21 cellular contexts compared by ENCODE assay signal in the genomic region with DNA sequence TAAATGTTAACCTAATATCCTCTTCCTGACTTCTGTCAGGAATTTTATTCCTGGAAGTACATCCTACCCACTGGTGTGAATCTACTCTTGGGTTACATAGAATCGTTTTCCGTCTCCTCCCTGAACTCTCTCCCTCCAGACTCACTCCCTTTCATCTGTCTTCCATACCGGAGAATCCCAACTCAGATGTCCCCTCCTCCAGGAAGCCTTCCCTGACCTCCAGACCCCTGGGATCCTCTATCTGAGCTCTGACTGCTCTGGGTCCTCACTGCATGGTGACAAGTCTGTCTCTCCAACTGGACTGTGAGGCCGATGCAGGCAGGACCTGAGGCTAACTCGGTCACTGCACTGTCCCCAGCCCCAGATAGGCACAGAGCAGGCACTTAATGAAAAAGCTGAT. TPM values are rescaled to one million over a fixed set of nuclear protein-coding genes. Genes with fewer than 3 reads are reported as not detected.
DNase-seq lines count a peak whose midpoint lies in the region; ATAC-seq, FAIRE-seq and TF ChIP-seq lines count a peak whose summit lies in the region.
"Had no signal": no experiment of that assay in that cellular context is flagged by ENCODE, and none has a peak within 500 bp of the region (broad histone marks: within the 10 kb centered on the region; RNA-seq: fewer than 3 reads in every experiment).

No MANE protein-coding gene starts in this region.

- H3K4me1 ChIP-seq in Caco-2 (no peaks in the 10 kb centered on the region), astrocyte (ENCODE audit: insufficient read depth, low read length) (peaks cover 5% of the 10 kb centered on the region)

- H3K4me3 Mint-ChIP-seq in activated naive CD4-positive, alpha-beta T cell treated with anti-CD3 and anti-CD28 coated beads, Interleukin-2, amount 50 U/mL, for 24 hours = no peak overlapping the region
- no peak overlapping the region for H3K4me3 Mint-ChIP-seq in activated naive CD4-positive, alpha-beta T cell treated with anti-CD3 and anti-CD28 coated beads for 36 hours
- no peak overlapping the region for H3K4me3 Mint-ChIP-seq in Caco-2 (ENCODE audit: unreplicated experiment)
- H3K4me3 Mint-ChIP-seq in astrocyte (ENCODE audit: unreplicated experiment) = no peak overlapping the region
- peak overlapping the region in 4 of 10 donors; percentile 14 to 36 (median 22) for H3K4me3 Mint-ChIP-seq in naive thymus-derived CD8-positive, alpha-beta T cell
- no peak overlapping the region for H3K4me3 Mint-ChIP-seq in stimulated activated naive B cell treated with anti-CD40 and anti-IgM and Interleukin-4, amounts not matched to agents 10 μg/mL and 1 μg/mL and 100 μg/mL, for 72 hours
- H3K4me3 Mint-ChIP-seq: GM23338, HFFc6 had no signal

- H3K4me3 ChIP-seq in Caco-2 (ENCODE audit: low read depth, low read length) (no peak overlapping the region), astrocyte (ENCODE audit: insufficient read depth, low read depth, low read length) (no peak overlapping the region), MG63 (no peak overlapping the region)
- H3K4me3 ChIP-seq: GM23338 had no signal

- no peak for DNase-seq in activated naive CD4-positive, alpha-beta T cell treated with anti-CD3 and anti-CD28 coated beads for 36 hours
- DNase-seq in Caco-2 (no peak), astrocyte (ENCODE audit: low read depth) (no peak), MG63 (no peak)
- no peak for DNase-seq in naive thymus-derived CD8-positive, alpha-beta T cell
- DNase-seq in stimulated activated naive B cell treated with anti-CD40 and anti-IgM and Interleukin-4, amounts not matched to agents 10 μg/mL and 1 μg/mL and 100 μg/mL, for 72 hours = no peak
- DNase-seq in stimulated activated CD4-positive, alpha-beta T cell treated with anti-CD3 and anti-CD28 coated beads, Interleukin-4, amount 100 ng/mL, for 1 hour = no peak
- DNase-seq: 8988T, DMS 273 treated with DMSO at 0.1 percent for 48 hours, GF-D8, HFFc6, NCI-H1092, NCI-H146, NCI-H2081, NCI-H510A had no signal

- no peak overlapping the region for H3K27ac ChIP-seq in astrocyte (ENCODE audit: low read depth, low read length)

- FAIRE-seq in astrocyte (lab: Jason Lieb, UNC) = no peak
- FAIRE-seq: GM12892 had no signal

- H3K9me3 ChIP-seq in Caco-2 (no peaks in the 10 kb centered on the region), astrocyte (ENCODE audit: insufficient read depth, low read depth, low read length) (no peaks in the 10 kb centered on the region), MG63 (no peaks in the 10 kb centered on the region)

- H3K79me2 ChIP-seq in astrocyte (ENCODE audit: insufficient read depth, low read length) = peaks cover 3% of the 10 kb centered on the region

- H3K9me3 Mint-ChIP-seq in activated naive CD4-positive, alpha-beta T cell treated with anti-CD3 and anti-CD28 coated beads, Interleukin-2, amount 50 U/mL, for 24 hours = no peaks in the 10 kb centered on the region
- H3K9me3 Mint-ChIP-seq in activated naive CD4-positive, alpha-beta T cell treated with anti-CD3 and anti-CD28 coated beads for 36 hours = no peaks in the 10 kb centered on the region
- H3K9me3 Mint-ChIP-seq in Caco-2 (ENCODE audit: unreplicated experiment) (no peaks in the 10 kb centered on the region), astrocyte (ENCODE audit: unreplicated experiment) (no peaks in the 10 kb centered on the region)
- H3K9me3 Mint-ChIP-seq in naive thymus-derived CD8-positive, alpha-beta T cell = no peaks in the 10 kb centered on the region
- no peaks in the 10 kb centered on the region for H3K9me3 Mint-ChIP-seq in stimulated activated naive B cell treated with anti-CD40 and anti-IgM and Interleukin-4, amounts not matched to agents 10 μg/mL and 1 μg/mL and 100 μg/mL, for 72 hours
- H3K9me3 Mint-ChIP-seq: CD8-positive, alpha-beta memory T cell; GM23338; HFFc6 had no signal

- TF ChIP-seq CTCF in Caco-2 (IDR thresholded peaks at IDR 0.05; ENCODE audit: insufficient read depth in 1 of 2, low read depth in 1 of 2, low read length in 1 of 2, severe bottlenecking in 1 of 2, unreplicated experiment in 1 of 2) = no peak
- no peak for TF ChIP-seq CTCF in astrocyte (IDR thresholded peaks at IDR 0.05; ENCODE audit: insufficient read depth, low read depth, low read length)

- no TSS peak for BruUV-seq in Caco-2 (replicated peaks; lab: Mats Ljungman, UMichigan)

- POLR2A ChIA-PET in Caco-2 (lab: Charles Lee) = no interaction called here
- POLR2A ChIA-PET in naive thymus-derived CD8-positive, alpha-beta T cell (lab: Charles Lee) = interaction anchor here (0.6 kb wide), 1 partner anchor 21 kb away, joined by 3 read pairs; no protein-coding TSS in a partner anchor

- peak overlapping the region; percentile 72 for H3K27ac Mint-ChIP-seq in activated naive CD4-positive, alpha-beta T cell treated with anti-CD3 and anti-CD28 coated beads, Interleukin-2, amount 50 U/mL, for 24 hours
- H3K27ac Mint-ChIP-seq in activated naive CD4-positive, alpha-beta T cell treated with anti-CD3 and anti-CD28 coated beads for 36 hours = no peak overlapping the region
- peak overlapping the region; percentile 3 for H3K27ac Mint-ChIP-seq in Caco-2 (ENCODE audit: unreplicated experiment)
- H3K27ac Mint-ChIP-seq in astrocyte (ENCODE audit: unreplicated experiment) = peak overlapping the region; percentile 22
- peak overlapping the region in 7 of 10 donors; percentile 57 to 92 (median 73) for H3K27ac Mint-ChIP-seq in naive thymus-derived CD8-positive, alpha-beta T cell
- no peak overlapping the region for H3K27ac Mint-ChIP-seq in stimulated activated naive B cell treated with anti-CD40 and anti-IgM and Interleukin-4, amounts not matched to agents 10 μg/mL and 1 μg/mL and 100 μg/mL, for 72 hours
- H3K27ac Mint-ChIP-seq: GM23338 had no signal

- peaks cover 54% of the 10 kb centered on the region for H3K4me1 Mint-ChIP-seq in activated naive CD4-positive, alpha-beta T cell treated with anti-CD3 and anti-CD28 coated beads, Interleukin-2, amount 50 U/mL, for 24 hours
- H3K4me1 Mint-ChIP-seq in activated naive CD4-positive, alpha-beta T cell treated with anti-CD3 and anti-CD28 coated beads for 36 hours (ENCODE audit: low read depth) = peaks cover 41% of the 10 kb centered on the region
- H3K4me1 Mint-ChIP-seq in Caco-2 (ENCODE audit: low read depth, unreplicated experiment) = peaks cover 14% of the 10 kb centered on the region
- H3K4me1 Mint-ChIP-seq in astrocyte (ENCODE audit: low read depth, unreplicated experiment) = peaks cover 4% of the 10 kb centered on the region
- peaks cover 23 to 66% (median 61%) of the 10 kb centered on the region in 4 donors for H3K4me1 Mint-ChIP-seq in naive thymus-derived CD8-positive, alpha-beta T cell
- H3K4me1 Mint-ChIP-seq in stimulated activated naive B cell treated with anti-CD40 and anti-IgM and Interleukin-4, amounts not matched to agents 10 μg/mL and 1 μg/mL and 100 μg/mL, for 72 hours = peaks cover 25 to 41% of the 10 kb centered on the region in 2 donors

- H3K4me2 ChIP-seq in astrocyte (ENCODE audit: low read length) = no peak overlapping the region
- H3K4me2 ChIP-seq: GM23338 had no signal

- H3K9ac ChIP-seq in astrocyte (ENCODE audit: low read length) = no peak overlapping the region

- H3K36me3 Mint-ChIP-seq in activated naive CD4-positive, alpha-beta T cell treated with anti-CD3 and anti-CD28 coated beads, Interleukin-2, amount 50 U/mL, for 24 hours = no peaks in the 10 kb centered on the region
- no peaks in the 10 kb centered on the region for H3K36me3 Mint-ChIP-seq in activated naive CD4-positive, alpha-beta T cell treated with anti-CD3 and anti-CD28 coated beads for 36 hours (ENCODE audit: low read depth)
- H3K36me3 Mint-ChIP-seq in Caco-2 (ENCODE audit: insufficient read depth, unreplicated experiment) (peaks cover 7% of the 10 kb centered on the region), astrocyte (ENCODE audit: low read depth, unreplicated experiment) (peaks cover 6% of the 10 kb centered on the region)
- H3K36me3 Mint-ChIP-seq in naive thymus-derived CD8-positive, alpha-beta T cell = peaks cover 0 to 2% (median 2%) of the 10 kb centered on the region in 3 donors
- H3K36me3 Mint-ChIP-seq in stimulated activated naive B cell treated with anti-CD40 and anti-IgM and Interleukin-4, amounts not matched to agents 10 μg/mL and 1 μg/mL and 100 μg/mL, for 72 hours = peaks cover 13 to 15% of the 10 kb centered on the region in 2 donors
- H3K36me3 Mint-ChIP-seq: CD8-positive, alpha-beta memory T cell had no signal

- H3K27me3 ChIP-seq in Caco-2 (replicated peaks; ENCODE audit: control insufficient read depth, insufficient read depth, low read length) = no peaks in the 10 kb centered on the region
- H3K27me3 ChIP-seq in astrocyte (ENCODE audit: insufficient read depth, low read length) = no peaks in the 10 kb centered on the region
- no peaks in the 10 kb centered on the region for H3K27me3 ChIP-seq in MG63

- ATAC-seq in naive thymus-derived CD8-positive, alpha-beta T cell = no peak
- no peak for ATAC-seq in stimulated activated naive B cell treated with anti-CD40 and anti-IgM and Interleukin-4, amounts not matched to agents 10 μg/mL and 1 μg/mL and 100 μg/mL, for 72 hours (replicated peaks)
- ATAC-seq: GM23338 had no signal

- no peak overlapping the region for H2AFZ ChIP-seq in astrocyte (ENCODE audit: low read depth, low read length)
- H2AFZ ChIP-seq: GM23338 had no signal

- intact Hi-C loops in activated naive CD4-positive, alpha-beta T cell treated with anti-CD3 and anti-CD28 coated beads for 36 hours (cut with micrococcal nuclease) = no loop called here
- intact Hi-C loops in Caco-2 (cut with micrococcal nuclease; ENCODE audit: unreplicated experiment) = no loop called here

- peaks cover 2% of the 10 kb centered on the region; the same call in 1 of the 2 replicates for H3K36me3 ChIP-seq in Caco-2 (ENCODE audit: control insufficient read depth, insufficient read depth, low read length)
- H3K36me3 ChIP-seq in astrocyte (ENCODE audit: insufficient read depth, low read length) = no peaks in the 10 kb centered on the region
- H3K36me3 ChIP-seq in MG63 = no peaks in the 10 kb centered on the region; the same call in 1 of the 2 replicates

- H3K27me3 Mint-ChIP-seq in activated naive CD4-positive, alpha-beta T cell treated with anti-CD3 and anti-CD28 coated beads, Interleukin-2, amount 50 U/mL, for 24 hours = no peaks in the 10 kb centered on the region
- H3K27me3 Mint-ChIP-seq in activated naive CD4-positive, alpha-beta T cell treated with anti-CD3 and anti-CD28 coated beads for 36 hours (ENCODE audit: low read depth) = no peaks in the 10 kb centered on the region
- H3K27me3 Mint-ChIP-seq in Caco-2 (ENCODE audit: insufficient read depth, unreplicated experiment) = no peaks in the 10 kb centered on the region
- H3K27me3 Mint-ChIP-seq in astrocyte (ENCODE audit: low read depth, unreplicated experiment) = no peaks in the 10 kb centered on the region
- H3K27me3 Mint-ChIP-seq in naive thymus-derived CD8-positive, alpha-beta T cell = no peaks in the 10 kb centered on the region
- H3K27me3 Mint-ChIP-seq in stimulated activated naive B cell treated with anti-CD40 and anti-IgM and Interleukin-4, amounts not matched to agents 10 μg/mL and 1 μg/mL and 100 μg/mL, for 72 hours = no peaks in the 10 kb centered on the region
- H3K27me3 Mint-ChIP-seq: CD8-positive, alpha-beta memory T cell had no signal

- peaks cover 47% of the 10 kb centered on the region for H4K20me1 ChIP-seq in astrocyte (ENCODE audit: insufficient read depth, low read length)

- CTCF ChIA-PET in activated naive CD4-positive, alpha-beta T cell treated with anti-CD3 and anti-CD28 coated beads for 36 hours (lab: Charles Lee) = interaction anchor here (2.5 kb wide), 1 partner anchor 120 kb away, joined by 8 read pairs; no protein-coding TSS in a partner anchor
- CTCF ChIA-PET in Caco-2 (lab: Charles Lee) = no interaction called here

RNA-seq across cellular contexts. Expression of gene OPA3, which starts 24.6 kb away (rescaled TPM):
- total RNA-seq in activated naive CD4-positive, alpha-beta T cell treated with anti-CD3 and anti-CD28 coated beads for 36 hours = 10 to 100 TPM; 12.4 to 12.7 TPM
- total RNA-seq in Caco-2 (2022) (16.9 and 17.7 TPM in 2 replicates), astrocyte (12.4 and 12.8 TPM in 2 replicates)
- total RNA-seq in naive thymus-derived CD8-positive, alpha-beta T cell = 10 to 100 TPM in 1 of 2 experiments, 1 to 10 TPM in 1; 8.8 to 10.6 TPM
- 10 to 100 TPM in 2 of 3 donors, 1 to 10 TPM in 1; 7.5 to 25.3 (median 13.2) TPM for polyA plus RNA-seq in naive thymus-derived CD8-positive, alpha-beta T cell
- 21.2 and 28.7 TPM in 2 replicates for total RNA-seq in MG63 (2014; rRNA removed; shearing (Covaris generic); ENCODE audit: low replicate concordance)

RNA-seq across cellular contexts. Expression of gene GPR4, which starts 42.0 kb away (rescaled TPM):
- not detected for total RNA-seq in activated naive CD4-positive, alpha-beta T cell treated with anti-CD3 and anti-CD28 coated beads for 36 hours
- total RNA-seq in Caco-2 (2022) = not detected in 2 replicates
- total RNA-seq in astrocyte = 0.14 and 0.30 TPM in 2 replicates
- not detected for total RNA-seq in naive thymus-derived CD8-positive, alpha-beta T cell
- polyA plus RNA-seq in naive thymus-derived CD8-positive, alpha-beta T cell = not detected
- not detected in 2 replicates for total RNA-seq in MG63 (2014; rRNA removed; shearing (Covaris generic); ENCODE audit: low replicate concordance)
- total RNA-seq: CD8-positive, alpha-beta memory T cell; Daoy; MCF 10A had no signal
- polyA plus RNA-seq: CD8-positive, alpha-beta memory T cell had no signal

RNA-seq across cellular contexts. Expression of gene VASP, which starts 52.8 kb away (rescaled TPM):
- 10 to 100 TPM; 94.5 to 99.6 TPM for total RNA-seq in activated naive CD4-positive, alpha-beta T cell treated with anti-CD3 and anti-CD28 coated beads for 36 hours
- total RNA-seq in Caco-2 (2022) (72.4 and 83.1 TPM in 2 replicates), astrocyte (205 and 222 TPM in 2 replicates)
- total RNA-seq in naive thymus-derived CD8-positive, alpha-beta T cell = 10 to 100 TPM; 72.0 to 72.1 TPM
- 10 to 100 TPM; 39.9 to 49.6 (median 49.0) TPM for polyA plus RNA-seq in naive thymus-derived CD8-positive, alpha-beta T cell
- 129 and 196 TPM in 2 replicates for total RNA-seq in MG63 (2014; rRNA removed; shearing (Covaris generic); ENCODE audit: low replicate concordance)

Comparison
In these comparisons a context has a peak if more than half of its experiments do, and no peak if none do; other contexts are left out.
1. H3K27ac Mint-ChIP-seq: peak in activated naive CD4-positive, alpha-beta T cell treated with anti-CD3 and anti-CD28 coated beads, Interleukin-2, amount 50 U/mL, for 24 hours (single experiment), Caco-2 (single experiment), astrocyte (single experiment) and naive thymus-derived CD8-positive, alpha-beta T cell (7 of 10); none in activated naive CD4-positive, alpha-beta T cell treated with anti-CD3 and anti-CD28 coated beads for 36 hours (single experiment) and stimulated activated naive B cell treated with anti-CD40 and anti-IgM and Interleukin-4, amounts not matched to agents 10 μg/mL and 1 μg/mL and 100 μg/mL, for 72 hours (single experiment).